ENCODE assay signal across 2 cellular contexts in the genomic region with DNA sequence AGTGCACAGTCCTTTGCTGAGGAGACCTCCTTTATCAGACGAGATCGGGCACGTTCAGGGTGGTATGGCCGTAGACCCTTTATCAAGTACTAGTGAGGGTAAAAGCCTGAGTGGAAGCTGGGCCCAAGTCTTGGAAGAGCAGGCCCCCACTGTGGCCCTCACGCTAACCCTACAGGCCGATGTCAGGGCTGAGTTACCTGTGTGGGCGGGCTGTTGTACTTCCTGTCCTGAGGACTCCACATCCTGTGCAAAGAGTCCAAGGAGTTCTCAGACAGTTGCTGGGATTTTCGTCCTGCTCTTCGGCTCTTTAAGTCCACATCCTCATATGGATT.
TF ChIP-seq lines count a peak whose summit lies in the region.

No MANE protein-coding gene starts in this region.

TF ChIP-seq in HCT116, 20 proteins besides CTCF, POLR2A, EP300 and RAD21:
- TF ChIP-seq, protein P1, sequence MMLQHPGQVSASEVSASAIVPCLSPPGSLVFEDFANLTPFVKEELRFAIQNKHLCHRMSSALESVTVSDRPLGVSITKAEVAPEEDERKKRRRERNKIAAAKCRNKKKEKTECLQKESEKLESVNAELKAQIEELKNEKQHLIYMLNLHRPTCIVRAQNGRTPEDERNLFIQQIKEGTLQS (IDR thresholded peaks at IDR 0.05) = no peak
- no peak for TF ChIP-seq ZFX (IDR thresholded peaks at IDR 0.05)
- no peak for TF ChIP-seq YY1 (IDR thresholded peaks at IDR 0.05; ENCODE audit: extremely low read depth, insufficient replicate concordance, low read depth, low read length)
- no peak for TF ChIP-seq SIN3A (IDR thresholded peaks at IDR 0.05; ENCODE audit: low read depth)
- TF ChIP-seq EGR1 (IDR thresholded peaks at IDR 0.05; ENCODE audit: low read depth) = peak; percentile 76
- TF ChIP-seq CEBPB (IDR thresholded peaks at IDR 0.05; ENCODE audit: low read depth) = no peak
- TF ChIP-seq FOSL1 (IDR thresholded peaks at IDR 0.05; ENCODE audit: low read depth) = no peak
- no peak for TF ChIP-seq TCF7L2 (IDR thresholded peaks at IDR 0.05; ENCODE audit: borderline replicate concordance, extremely low read depth, insufficient read depth, insufficient read length)

TF ChIP-seq in GM12878, 131 proteins besides CTCF, POLR2A, EP300 and RAD21:
- TF ChIP-seq KAT2A (conservative IDR thresholded peaks at IDR 0.05; ENCODE audit: control insufficient read depth, low read depth, low read length) (no peak), IKZF1 (conservative IDR thresholded peaks at IDR 0.05) (0 out of 2 replicates have a peak, but pooled peaks have one; percentile 18), KDM1A (IDR thresholded peaks at IDR 0.05; ENCODE audit: borderline replicate concordance) (no peak), GABPA (IDR thresholded peaks at IDR 0.05; ENCODE audit: low read depth) (peak; percentile 46; the same call in 1 of the 2 replicates), EGR1 (IDR thresholded peaks at IDR 0.05; ENCODE audit: borderline replicate concordance in 1 of 2, low read depth in 2 of 2, low read length in 2 of 2) (peak in 1 of 2 experiments; percentile 47; a peak in 1 of 3 replicates), TCF7 (IDR thresholded peaks at IDR 0.05; ENCODE audit: borderline replicate concordance) (no peak), ZNF207 (IDR thresholded peaks at IDR 0.05; ENCODE audit: borderline replicate concordance) (no peak)
- TF ChIP-seq, protein P2, sequence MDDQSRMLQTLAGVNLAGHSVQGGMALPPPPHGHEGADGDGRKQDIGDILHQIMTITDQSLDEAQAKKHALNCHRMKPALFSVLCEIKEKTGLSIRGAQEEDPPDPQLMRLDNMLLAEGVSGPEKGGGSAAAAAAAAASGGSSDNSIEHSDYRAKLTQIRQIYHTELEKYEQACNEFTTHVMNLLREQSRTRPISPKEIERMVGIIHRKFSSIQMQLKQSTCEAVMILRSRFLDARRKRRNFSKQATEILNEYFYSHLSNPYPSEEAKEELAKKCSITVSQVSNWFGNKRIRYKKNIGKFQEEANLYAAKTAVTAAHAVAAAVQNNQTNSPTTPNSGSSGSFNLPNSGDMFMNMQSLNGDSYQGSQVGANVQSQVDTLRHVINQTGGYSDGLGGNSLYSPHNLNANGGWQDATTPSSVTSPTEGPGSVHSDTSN (IDR thresholded peaks at IDR 0.05; ENCODE audit: insufficient replicate concordance, low read depth, low read length) = no peak
